Comparison of ENCODE assay signal across 1 cellular context in genomic region chr12:53425515-53426150, GRCh38.
TF ChIP-seq lines count a peak whose summit lies in the region.

No MANE protein-coding gene starts in this region.

TF ChIP-seq in HEK293, 187 proteins besides CTCF, POLR2A, EP300 and RAD21 (continued from another document):
- TF ChIP-seq TSHZ1 (tag by site-specific recombination; IDR thresholded peaks at IDR 0.05; ENCODE audit: borderline replicate concordance), result no peak
- TF ChIP-seq ZNF239 (tag by site-specific recombination; IDR thresholded peaks at IDR 0.05), result no peak
- no peak for TF ChIP-seq ZNF24 (tag by site-specific recombination; IDR thresholded peaks at IDR 0.05)
- peak; percentile 20; the same call in 1 of the 2 replicates for TF ChIP-seq ZNF394 (tag by site-specific recombination; IDR thresholded peaks at IDR 0.05; ENCODE audit: borderline replicate concordance)
- no peak for TF ChIP-seq BCL6B (tag by site-specific recombination; IDR thresholded peaks at IDR 0.05)
- TF ChIP-seq SCRT2 (tag by site-specific recombination; IDR thresholded peaks at IDR 0.05), result peak; percentile 63
- TF ChIP-seq ZNF660 (tag by site-specific recombination; IDR thresholded peaks at IDR 0.05), result no peak
- TF ChIP-seq ZSCAN30 (tag by site-specific recombination; IDR thresholded peaks at IDR 0.05), result 0 out of 2 replicates have a peak, but pooled peaks have one; percentile 21
- no peak for TF ChIP-seq ZNF16 (tag by site-specific recombination; IDR thresholded peaks at IDR 0.05; ENCODE audit: low read depth)
- TF ChIP-seq ZBTB17 (tag by site-specific recombination; IDR thresholded peaks at IDR 0.05), result 0 out of 2 replicates have a peak, but pooled peaks have one; percentile 27
- 0 out of 2 replicates have a peak, but pooled peaks have one; percentile 9 for TF ChIP-seq ZNF335 (tag by site-specific recombination; conservative IDR thresholded peaks at IDR 0.05)
- no peak for TF ChIP-seq ZNF114 (tag by site-specific recombination; IDR thresholded peaks at IDR 0.05)
- TF ChIP-seq ZNF571 (tag by site-specific recombination; IDR thresholded peaks at IDR 0.05), result no peak
- TF ChIP-seq ZNF658 (tag by site-specific recombination; IDR thresholded peaks at IDR 0.05), result no peak
- no peak for TF ChIP-seq KLF10 (tag by site-specific recombination; IDR thresholded peaks at IDR 0.05)
- no peak for TF ChIP-seq ZNF488 (tag by site-specific recombination; IDR thresholded peaks at IDR 0.05)
